ENCODE assay signal across 12 cellular contexts in genomic region chr10:24462340-24462739, GRCh38.
"Had no signal": no experiment of that assay in that cellular context is flagged by ENCODE, and none has a peak within 500 bp of the region (broad histone marks: within the 10 kb centered on the region; RNA-seq: fewer than 3 reads in every experiment).

No MANE protein-coding gene starts in this region.

- H3K27me3 Mint-ChIP-seq: activated B cell treated with CpG ODN at 0.5 μM for 24 hours; activated naive CD4-positive, alpha-beta T cell treated with anti-CD3 and anti-CD28 coated beads, Interleukin-2, amount 10 ng/mL, durations not matched to agents 7 days and 5 days had no signal

- H3K36me3 ChIP-seq: lower lobe of right lung had no signal

- H3K4me3 Mint-ChIP-seq: activated B cell treated with CpG ODN at 0.5 μM for 24 hours; activated CD4-positive, alpha-beta T cell treated with anti-CD3 and anti-CD28 coated beads, Interleukin-2, amount 10 ng/mL, durations not matched to agents 7 days and 5 days; activated naive CD4-positive, alpha-beta T cell treated with anti-CD3 and anti-CD28 coated beads, Interleukin-2, amount 10 ng/mL, durations not matched to agents 7 days and 5 days; nephron progenitor cell; T-helper 17 cell had no signal

- ATAC-seq: lower lobe of right lung, T-helper 17 cell had no signal

- H3K4me3 ChIP-seq: coronary artery, lower lobe of right lung, SK-N-MC had no signal

- DNase-seq: activated B cell treated with CpG ODN at 0.5 μM for 24 hours; activated CD4-positive, alpha-beta T cell treated with anti-CD3 and anti-CD28 coated beads, Interleukin-2, amount 10 ng/mL, durations not matched to agents 7 days and 5 days; activated naive CD4-positive, alpha-beta T cell treated with anti-CD3 and anti-CD28 coated beads, Interleukin-2, amount 10 ng/mL, durations not matched to agents 7 days and 5 days; caudate nucleus; effector CD4-positive, alpha-beta T cell; foreskin melanocyte; lower lobe of right lung; nephron progenitor cell; T-helper 17 cell had no signal

- H3K9me3 Mint-ChIP-seq: activated B cell treated with CpG ODN at 0.5 μM for 24 hours; activated CD4-positive, alpha-beta T cell treated with anti-CD3 and anti-CD28 coated beads, Interleukin-2, amount 10 ng/mL, durations not matched to agents 7 days and 5 days; activated naive CD4-positive, alpha-beta T cell treated with anti-CD3 and anti-CD28 coated beads, Interleukin-2, amount 10 ng/mL, durations not matched to agents 7 days and 5 days; activated T-helper 2 cell treated with anti-CD3 and anti-CD28 coated beads, Interferon-gamma antibody, Interleukin-2, Interleukin-4, amounts not matched to agents 10 μg/mL and 5 μg/mL and 100 μg/mL, durations not matched to agents 14 hours and 24 hours and 36 hours; nephron progenitor cell had no signal

- H3K27ac Mint-ChIP-seq: activated B cell treated with CpG ODN at 0.5 μM for 24 hours; activated CD4-positive, alpha-beta T cell treated with anti-CD3 and anti-CD28 coated beads, Interleukin-2, amount 10 ng/mL, durations not matched to agents 7 days and 5 days; activated naive CD4-positive, alpha-beta T cell treated with anti-CD3 and anti-CD28 coated beads, Interleukin-2, amount 10 ng/mL, durations not matched to agents 7 days and 5 days; activated T-helper 2 cell treated with anti-CD3 and anti-CD28 coated beads, Interferon-gamma antibody, Interleukin-2, Interleukin-4, amounts not matched to agents 10 μg/mL and 5 μg/mL and 100 μg/mL, durations not matched to agents 14 hours and 24 hours and 36 hours; T-helper 17 cell had no signal

- H3K4me1 Mint-ChIP-seq: activated B cell treated with CpG ODN at 0.5 μM for 24 hours had no signal

- H3K27ac ChIP-seq: SK-N-MC had no signal

- H3K9me3 ChIP-seq: lower lobe of right lung had no signal

- H3K36me3 Mint-ChIP-seq: activated naive CD4-positive, alpha-beta T cell treated with anti-CD3 and anti-CD28 coated beads, Interleukin-2, amount 10 ng/mL, durations not matched to agents 7 days and 5 days had no signal
